ENCODE assay signal across 30 cellular contexts in the genomic region with DNA sequence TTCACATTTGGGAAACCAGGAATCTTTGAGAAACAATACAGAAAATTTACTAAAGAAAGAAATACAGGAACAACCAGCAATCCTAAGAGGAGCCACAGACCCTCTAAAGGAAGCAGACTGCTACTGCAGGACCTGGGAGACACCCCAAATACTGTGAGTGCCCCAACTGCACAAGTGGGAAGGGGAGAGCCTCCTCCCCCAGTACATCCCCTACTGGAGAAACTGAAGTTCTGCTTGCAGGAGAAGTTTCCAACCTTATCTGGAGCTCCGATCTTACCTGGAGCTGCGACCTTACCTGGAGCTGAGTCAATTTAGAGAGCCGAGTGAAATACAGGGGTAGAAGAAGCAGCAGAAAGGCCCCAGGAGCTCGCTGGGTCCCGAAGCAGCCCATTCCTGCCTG.
"Had no signal": no experiment of that assay in that cellular context is flagged by ENCODE, and none has a peak within 500 bp of the region (broad histone marks: within the 10 kb centered on the region; RNA-seq: fewer than 3 reads in every experiment).

No MANE protein-coding gene starts in this region.

- H3K9ac ChIP-seq: parathyroid adenoma had no signal

- H3K4me1 ChIP-seq: adrenal gland, ascending aorta, parathyroid adenoma, psoas muscle, uterus had no signal

- H2AFZ ChIP-seq: parathyroid adenoma had no signal

- H3K36me3 ChIP-seq: adrenal gland, ascending aorta, brain microvascular endothelial cell, esophagus muscularis mucosa, sigmoid colon, uterus had no signal

- H3K4me3 ChIP-seq: adrenal gland, ascending aorta, esophagus muscularis mucosa, psoas muscle, sigmoid colon, uterus had no signal

- H3K9me3 ChIP-seq: adrenal gland, ascending aorta, esophagus muscularis mucosa, psoas muscle, sigmoid colon, uterus had no signal

- H3K27ac Mint-ChIP-seq: activated naive CD4-positive, alpha-beta T cell treated with anti-CD3 and anti-CD28 coated beads for 36 hours; activated naive CD8-positive, alpha-beta T cell treated with anti-CD3 and anti-CD28 coated beads for 36 hours; activated T-helper 1 cell treated with anti-CD3 and anti-CD28 coated beads, Interleukin-12 subunit alpha, Interleukin-12 subunit beta, Interleukin-2, Interleukin-4 antibody, amounts not matched to agents 30 ng/mL and 10 ng/mL and 1 ng/mL, durations not matched to agents 14 hours and 24 hours and 36 hours; effector memory CD8-positive, alpha-beta T cell; nephron progenitor cell; stimulated activated memory B cell treated with anti-CD40 and anti-IgM and Interleukin-4, amounts not matched to agents 10 μg/mL and 1 μg/mL and 100 μg/mL, for 72 hours; stimulated activated naive CD8-positive, alpha-beta T cell treated with anti-CD3 and anti-CD28 coated beads, Interleukin-15, amount 100 ng/mL, for 72 hours; T-helper 2 cell treated with Interferon-gamma antibody and Interleukin-4, amounts not matched to agents 5 μg/mL and 100 μg/mL, for 36 hours; type B pancreatic cell had no signal

- H3K4me1 Mint-ChIP-seq: activated naive CD8-positive, alpha-beta T cell treated with anti-CD3 and anti-CD28 coated beads for 36 hours; nephron progenitor cell; stimulated activated memory B cell treated with anti-CD40 and anti-IgM and Interleukin-4, amounts not matched to agents 10 μg/mL and 1 μg/mL and 100 μg/mL, for 72 hours; stimulated activated naive CD8-positive, alpha-beta T cell treated with anti-CD3 and anti-CD28 coated beads, Interleukin-15, amount 100 ng/mL, for 72 hours had no signal

- DNase-seq: activated CD4-positive, alpha-beta T cell treated with anti-CD3 and anti-CD28 coated beads for 4 hours; activated CD4-positive, alpha-beta T cell treated with anti-CD3 and anti-CD28 coated beads, Interleukin-2, amount 50 U/mL, for 48 hours; activated CD8-positive, alpha-beta memory T cell treated with anti-CD3 and anti-CD28 coated beads, Interleukin-2, amount 50 U/mL, for 4 hours; activated effector memory CD4-positive, alpha-beta T cell treated with anti-CD3 and anti-CD28 coated beads, Interleukin-2, amount 50 U/mL, for 16 hours; activated naive CD4-positive, alpha-beta T cell treated with anti-CD3 and anti-CD28 coated beads for 36 hours; activated naive CD8-positive, alpha-beta T cell treated with anti-CD3 and anti-CD28 coated beads for 36 hours; activated T-cell treated with anti-CD3 and anti-CD28 coated beads, Interleukin-2, amount 50 U/mL, for 1 hour; adrenal gland; brain microvascular endothelial cell; cortex of kidney; effector memory CD8-positive, alpha-beta T cell; foreskin melanocyte; left ventricle myocardium superior; nephron progenitor cell; occipital lobe; psoas muscle; sigmoid colon; small intestine; stimulated activated CD4-positive, alpha-beta T cell treated with anti-CD3 and anti-CD28 coated beads, Interleukin-4, amount 100 ng/mL, for 4 hours; stimulated activated CD8-positive, alpha-beta memory T cell treated with anti-CD3 and anti-CD28 coated beads, Interleukin-4, amount 100 ng/mL, for 48 hours; stimulated activated naive CD8-positive, alpha-beta T cell treated with anti-CD3 and anti-CD28 coated beads, Interleukin-15, amount 100 ng/mL, for 72 hours; T-helper 1 cell; uterus had no signal

- H3K36me3 Mint-ChIP-seq: activated naive CD8-positive, alpha-beta T cell treated with anti-CD3 and anti-CD28 coated beads for 36 hours; stimulated activated memory B cell treated with anti-CD40 and anti-IgM and Interleukin-4, amounts not matched to agents 10 μg/mL and 1 μg/mL and 100 μg/mL, for 72 hours; type B pancreatic cell had no signal

- H3K27me3 ChIP-seq: adrenal gland, ascending aorta, brain microvascular endothelial cell, esophagus muscularis mucosa, sigmoid colon, uterus had no signal

- H3K4me3 Mint-ChIP-seq: activated naive CD4-positive, alpha-beta T cell treated with anti-CD3 and anti-CD28 coated beads for 36 hours; activated naive CD8-positive, alpha-beta T cell treated with anti-CD3 and anti-CD28 coated beads for 36 hours; activated T-helper 1 cell treated with anti-CD3 and anti-CD28 coated beads, Interleukin-12 subunit alpha, Interleukin-12 subunit beta, Interleukin-2, Interleukin-4 antibody, amounts not matched to agents 30 ng/mL and 10 ng/mL and 1 ng/mL, durations not matched to agents 14 hours and 24 hours and 36 hours; effector memory CD8-positive, alpha-beta T cell; nephron progenitor cell; stimulated activated memory B cell treated with anti-CD40 and anti-IgM and Interleukin-4, amounts not matched to agents 10 μg/mL and 1 μg/mL and 100 μg/mL, for 72 hours; stimulated activated naive CD8-positive, alpha-beta T cell treated with anti-CD3 and anti-CD28 coated beads, Interleukin-15, amount 100 ng/mL, for 72 hours; T-helper 2 cell treated with Interferon-gamma antibody and Interleukin-4, amounts not matched to agents 5 μg/mL and 100 μg/mL, for 36 hours; type B pancreatic cell had no signal

- H3K27me3 Mint-ChIP-seq: activated naive CD8-positive, alpha-beta T cell treated with anti-CD3 and anti-CD28 coated beads for 36 hours; effector memory CD8-positive, alpha-beta T cell; stimulated activated memory B cell treated with anti-CD40 and anti-IgM and Interleukin-4, amounts not matched to agents 10 μg/mL and 1 μg/mL and 100 μg/mL, for 72 hours; stimulated activated naive CD8-positive, alpha-beta T cell treated with anti-CD3 and anti-CD28 coated beads, Interleukin-15, amount 100 ng/mL, for 72 hours; type B pancreatic cell had no signal

- H3K27ac ChIP-seq: adrenal gland, ascending aorta, brain microvascular endothelial cell, esophagus muscularis mucosa, parathyroid adenoma, psoas muscle, sigmoid colon, uterus had no signal

- H3K79me2 ChIP-seq: parathyroid adenoma had no signal
